1 cellular context compared by ENCODE assay signal in the genomic region with DNA sequence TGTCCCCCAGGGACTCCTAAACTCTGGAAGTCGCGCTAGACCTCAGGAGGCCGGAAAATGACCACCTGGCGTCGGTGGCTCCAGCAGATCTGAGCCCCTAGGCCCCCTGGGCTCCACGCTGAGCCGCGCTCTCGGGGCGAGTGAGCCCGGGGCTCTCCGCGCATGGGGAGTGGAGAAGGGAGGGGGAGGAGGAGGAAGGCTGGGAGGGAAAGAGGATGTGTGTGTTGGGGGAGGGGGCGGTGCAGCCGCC.
TF ChIP-seq lines count a peak whose summit lies in the region.

No MANE protein-coding gene starts in this region.

TF ChIP-seq in K562, 482 proteins besides CTCF, POLR2A, EP300 and RAD21 (continued from another document and continues in another):
- TF ChIP-seq ETS1 (conservative IDR thresholded peaks at IDR 0.05; ENCODE audit: control insufficient read depth, low read depth, low read length) (0 out of 2 replicates have a peak, but pooled peaks have one; percentile 53), ZC3H8 (IDR thresholded peaks at IDR 0.05) (no peak), KDM4B (IDR thresholded peaks at IDR 0.05; ENCODE audit: borderline replicate concordance in 2 of 2, low read depth in 1 of 2) (no peak; a peak in 1 of 4 replicates), TAF9B (IDR thresholded peaks at IDR 0.05; ENCODE audit: partially characterized antibody) (peak; percentile 45), RBBP5 (IDR thresholded peaks at IDR 0.05; ENCODE audit: borderline replicate concordance, insufficient read depth, low read length, poor library complexity, severe bottlenecking) (no peak), EGR1 (conservative IDR thresholded peaks at IDR 0.05) (peak; percentile 39; the same call in 1 of the 2 replicates), ZC3H11A (IDR thresholded peaks at IDR 0.05; ENCODE audit: low read depth, low read length) (no peak), ZNF263 (CRISPR knock-in tag; IDR thresholded peaks at IDR 0.05; ENCODE audit: borderline replicate concordance) (no peak), TFAM (CRISPR knock-in tag; conservative IDR thresholded peaks at IDR 0.05) (no peak), NCOR1 (IDR thresholded peaks at IDR 0.05) (no peak), MCM7 (IDR thresholded peaks at IDR 0.05) (no peak), MECOM (CRISPR knock-in tag; IDR thresholded peaks at IDR 0.05) (0 out of 2 replicates have a peak, but pooled peaks have one; percentile 36), TOE1 (IDR thresholded peaks at IDR 0.05; ENCODE audit: borderline replicate concordance) (no peak), TOE1 (CRISPR knock-in tag; IDR thresholded peaks at IDR 0.05; ENCODE audit: borderline replicate concordance, low read depth) (no peak; the same call in 1 of the 2 replicates), ZNF75A (CRISPR knock-in tag; IDR thresholded peaks at IDR 0.05) (no peak), HMG20A (CRISPR knock-in tag; conservative IDR thresholded peaks at IDR 0.05) (no peak), XRCC5 (IDR thresholded peaks at IDR 0.05; ENCODE audit: low read depth, low read length) (no peak), TARDBP (IDR thresholded peaks at IDR 0.05) (0 out of 2 replicates have a peak, but pooled peaks have one; percentile 3), NCOA2 (IDR thresholded peaks at IDR 0.05; ENCODE audit: partially characterized antibody in 2 of 2) (no peak), SP1 (CRISPR knock-in tag; IDR thresholded peaks at IDR 0.05) (peak; percentile 63), ZFX (CRISPR knock-in tag; IDR thresholded peaks at IDR 0.05) (no peak), ZNF277 (CRISPR knock-in tag; IDR thresholded peaks at IDR 0.05; ENCODE audit: borderline replicate concordance) (no peak), RBM39 (optimal IDR thresholded peaks at IDR 0.05; ENCODE audit: low read depth, low read length) (no peak), NCOA1 (IDR thresholded peaks at IDR 0.05; ENCODE audit: low read depth) (peak; percentile 41; the same call in 1 of the 2 replicates), STAG1 (CRISPR knock-in tag; IDR thresholded peaks at IDR 0.05; ENCODE audit: borderline replicate concordance) (no peak), CSDE1 (IDR thresholded peaks at IDR 0.05) (no peak), LARP7 (IDR thresholded peaks at IDR 0.05) (peak; percentile 92; the same call in 1 of the 2 replicates), TCF3 (CRISPR knock-in tag; IDR thresholded peaks at IDR 0.05) (no peak), HMGN3 (IDR thresholded peaks at IDR 0.05; ENCODE audit: borderline replicate concordance, extremely low read depth, insufficient read length, low read depth, low read length) (no peak), CC2D1A (IDR thresholded peaks at IDR 0.05) (peak; percentile 75), BRF2 (IDR thresholded peaks at IDR 0.05; ENCODE audit: borderline replicate concordance, insufficient read depth, insufficient read length) (no peak), MYBL2 (IDR thresholded peaks at IDR 0.05; ENCODE audit: low read depth) (no peak), MYBL2 (CRISPR knock-in tag; IDR thresholded peaks at IDR 0.05; ENCODE audit: borderline replicate concordance) (no peak), ZNF212 (CRISPR knock-in tag; IDR thresholded peaks at IDR 0.05) (no peak; the same call in 1 of the 2 replicates), ZNF239 (CRISPR knock-in tag; IDR thresholded peaks at IDR 0.05) (no peak), ZNF764 (CRISPR knock-in tag; IDR thresholded peaks at IDR 0.05; ENCODE audit: low read depth) (no peak), CCNT2 (IDR thresholded peaks at IDR 0.05; ENCODE audit: borderline replicate concordance, extremely low read depth, insufficient read length, low read depth, low read length) (no peak)
- TF ChIP-seq, protein P1, sequence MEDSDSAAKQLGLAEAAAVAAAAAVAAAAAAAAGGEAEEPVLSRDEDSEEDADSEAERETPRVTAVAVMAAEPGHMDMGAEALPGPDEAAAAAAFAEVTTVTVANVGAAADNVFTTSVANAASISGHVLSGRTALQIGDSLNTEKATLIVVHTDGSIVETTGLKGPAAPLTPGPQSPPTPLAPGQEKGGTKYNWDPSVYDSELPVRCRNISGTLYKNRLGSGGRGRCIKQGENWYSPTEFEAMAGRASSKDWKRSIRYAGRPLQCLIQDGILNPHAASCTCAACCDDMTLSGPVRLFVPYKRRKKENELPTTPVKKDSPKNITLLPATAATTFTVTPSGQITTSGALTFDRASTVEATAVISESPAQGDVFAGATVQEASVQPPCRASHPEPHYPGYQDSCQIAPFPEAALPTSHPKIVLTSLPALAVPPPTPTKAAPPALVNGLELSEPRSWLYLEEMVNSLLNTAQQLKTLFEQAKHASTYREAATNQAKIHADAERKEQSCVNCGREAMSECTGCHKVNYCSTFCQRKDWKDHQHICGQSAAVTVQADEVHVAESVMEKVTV (CRISPR knock-in tag; IDR thresholded peaks at IDR 0.05) = 0 out of 2 replicates have a peak, but pooled peaks have one; percentile 39
- TF ChIP-seq, protein P2, sequence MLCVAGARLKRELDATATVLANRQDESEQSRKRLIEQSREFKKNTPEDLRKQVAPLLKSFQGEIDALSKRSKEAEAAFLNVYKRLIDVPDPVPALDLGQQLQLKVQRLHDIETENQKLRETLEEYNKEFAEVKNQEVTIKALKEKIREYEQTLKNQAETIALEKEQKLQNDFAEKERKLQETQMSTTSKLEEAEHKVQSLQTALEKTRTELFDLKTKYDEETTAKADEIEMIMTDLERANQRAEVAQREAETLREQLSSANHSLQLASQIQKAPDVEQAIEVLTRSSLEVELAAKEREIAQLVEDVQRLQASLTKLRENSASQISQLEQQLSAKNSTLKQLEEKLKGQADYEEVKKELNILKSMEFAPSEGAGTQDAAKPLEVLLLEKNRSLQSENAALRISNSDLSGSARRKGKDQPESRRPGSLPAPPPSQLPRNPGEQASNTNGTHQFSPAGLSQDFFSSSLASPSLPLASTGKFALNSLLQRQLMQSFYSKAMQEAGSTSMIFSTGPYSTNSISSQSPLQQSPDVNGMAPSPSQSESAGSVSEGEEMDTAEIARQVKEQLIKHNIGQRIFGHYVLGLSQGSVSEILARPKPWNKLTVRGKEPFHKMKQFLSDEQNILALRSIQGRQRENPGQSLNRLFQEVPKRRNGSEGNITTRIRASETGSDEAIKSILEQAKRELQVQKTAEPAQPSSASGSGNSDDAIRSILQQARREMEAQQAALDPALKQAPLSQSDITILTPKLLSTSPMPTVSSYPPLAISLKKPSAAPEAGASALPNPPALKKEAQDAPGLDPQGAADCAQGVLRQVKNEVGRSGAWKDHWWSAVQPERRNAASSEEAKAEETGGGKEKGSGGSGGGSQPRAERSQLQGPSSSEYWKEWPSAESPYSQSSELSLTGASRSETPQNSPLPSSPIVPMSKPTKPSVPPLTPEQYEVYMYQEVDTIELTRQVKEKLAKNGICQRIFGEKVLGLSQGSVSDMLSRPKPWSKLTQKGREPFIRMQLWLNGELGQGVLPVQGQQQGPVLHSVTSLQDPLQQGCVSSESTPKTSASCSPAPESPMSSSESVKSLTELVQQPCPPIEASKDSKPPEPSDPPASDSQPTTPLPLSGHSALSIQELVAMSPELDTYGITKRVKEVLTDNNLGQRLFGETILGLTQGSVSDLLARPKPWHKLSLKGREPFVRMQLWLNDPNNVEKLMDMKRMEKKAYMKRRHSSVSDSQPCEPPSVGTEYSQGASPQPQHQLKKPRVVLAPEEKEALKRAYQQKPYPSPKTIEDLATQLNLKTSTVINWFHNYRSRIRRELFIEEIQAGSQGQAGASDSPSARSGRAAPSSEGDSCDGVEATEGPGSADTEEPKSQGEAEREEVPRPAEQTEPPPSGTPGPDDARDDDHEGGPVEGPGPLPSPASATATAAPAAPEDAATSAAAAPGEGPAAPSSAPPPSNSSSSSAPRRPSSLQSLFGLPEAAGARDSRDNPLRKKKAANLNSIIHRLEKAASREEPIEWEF (CRISPR knock-in tag; IDR thresholded peaks at IDR 0.05) = no peak
- TF ChIP-seq, protein P3, sequence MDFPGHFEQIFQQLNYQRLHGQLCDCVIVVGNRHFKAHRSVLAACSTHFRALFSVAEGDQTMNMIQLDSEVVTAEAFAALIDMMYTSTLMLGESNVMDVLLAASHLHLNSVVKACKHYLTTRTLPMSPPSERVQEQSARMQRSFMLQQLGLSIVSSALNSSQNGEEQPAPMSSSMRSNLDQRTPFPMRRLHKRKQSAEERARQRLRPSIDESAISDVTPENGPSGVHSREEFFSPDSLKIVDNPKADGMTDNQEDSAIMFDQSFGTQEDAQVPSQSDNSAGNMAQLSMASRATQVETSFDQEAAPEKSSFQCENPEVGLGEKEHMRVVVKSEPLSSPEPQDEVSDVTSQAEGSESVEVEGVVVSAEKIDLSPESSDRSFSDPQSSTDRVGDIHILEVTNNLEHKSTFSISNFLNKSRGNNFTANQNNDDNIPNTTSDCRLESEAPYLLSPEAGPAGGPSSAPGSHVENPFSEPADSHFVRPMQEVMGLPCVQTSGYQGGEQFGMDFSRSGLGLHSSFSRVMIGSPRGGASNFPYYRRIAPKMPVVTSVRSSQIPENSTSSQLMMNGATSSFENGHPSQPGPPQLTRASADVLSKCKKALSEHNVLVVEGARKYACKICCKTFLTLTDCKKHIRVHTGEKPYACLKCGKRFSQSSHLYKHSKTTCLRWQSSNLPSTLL (IDR thresholded peaks at IDR 0.05) = no peak
- TF ChIP-seq, protein P4, sequence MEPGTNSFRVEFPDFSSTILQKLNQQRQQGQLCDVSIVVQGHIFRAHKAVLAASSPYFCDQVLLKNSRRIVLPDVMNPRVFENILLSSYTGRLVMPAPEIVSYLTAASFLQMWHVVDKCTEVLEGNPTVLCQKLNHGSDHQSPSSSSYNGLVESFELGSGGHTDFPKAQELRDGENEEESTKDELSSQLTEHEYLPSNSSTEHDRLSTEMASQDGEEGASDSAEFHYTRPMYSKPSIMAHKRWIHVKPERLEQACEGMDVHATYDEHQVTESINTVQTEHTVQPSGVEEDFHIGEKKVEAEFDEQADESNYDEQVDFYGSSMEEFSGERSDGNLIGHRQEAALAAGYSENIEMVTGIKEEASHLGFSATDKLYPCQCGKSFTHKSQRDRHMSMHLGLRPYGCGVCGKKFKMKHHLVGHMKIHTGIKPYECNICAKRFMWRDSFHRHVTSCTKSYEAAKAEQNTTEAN (CRISPR knock-in tag; IDR thresholded peaks at IDR 0.05) = no peak
- TF ChIP-seq, protein P5, sequence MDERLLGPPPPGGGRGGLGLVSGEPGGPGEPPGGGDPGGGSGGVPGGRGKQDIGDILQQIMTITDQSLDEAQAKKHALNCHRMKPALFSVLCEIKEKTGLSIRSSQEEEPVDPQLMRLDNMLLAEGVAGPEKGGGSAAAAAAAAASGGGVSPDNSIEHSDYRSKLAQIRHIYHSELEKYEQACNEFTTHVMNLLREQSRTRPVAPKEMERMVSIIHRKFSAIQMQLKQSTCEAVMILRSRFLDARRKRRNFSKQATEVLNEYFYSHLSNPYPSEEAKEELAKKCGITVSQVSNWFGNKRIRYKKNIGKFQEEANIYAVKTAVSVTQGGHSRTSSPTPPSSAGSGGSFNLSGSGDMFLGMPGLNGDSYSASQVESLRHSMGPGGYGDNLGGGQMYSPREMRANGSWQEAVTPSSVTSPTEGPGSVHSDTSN (CRISPR knock-in tag; IDR thresholded peaks at IDR 0.05; ENCODE audit: low read depth) = no peak
- TF ChIP-seq, protein P5 (tag; conservative IDR thresholded peaks at IDR 0.05; ENCODE audit: low read depth) = no peak
- TF ChIP-seq, protein P6, sequence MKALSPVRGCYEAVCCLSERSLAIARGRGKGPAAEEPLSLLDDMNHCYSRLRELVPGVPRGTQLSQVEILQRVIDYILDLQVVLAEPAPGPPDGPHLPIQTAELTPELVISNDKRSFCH (CRISPR knock-in tag; IDR thresholded peaks at IDR 0.05) = no peak
- TF ChIP-seq, protein P6 (tag; IDR thresholded peaks at IDR 0.05) = no peak
- TF ChIP-seq, protein P7, sequence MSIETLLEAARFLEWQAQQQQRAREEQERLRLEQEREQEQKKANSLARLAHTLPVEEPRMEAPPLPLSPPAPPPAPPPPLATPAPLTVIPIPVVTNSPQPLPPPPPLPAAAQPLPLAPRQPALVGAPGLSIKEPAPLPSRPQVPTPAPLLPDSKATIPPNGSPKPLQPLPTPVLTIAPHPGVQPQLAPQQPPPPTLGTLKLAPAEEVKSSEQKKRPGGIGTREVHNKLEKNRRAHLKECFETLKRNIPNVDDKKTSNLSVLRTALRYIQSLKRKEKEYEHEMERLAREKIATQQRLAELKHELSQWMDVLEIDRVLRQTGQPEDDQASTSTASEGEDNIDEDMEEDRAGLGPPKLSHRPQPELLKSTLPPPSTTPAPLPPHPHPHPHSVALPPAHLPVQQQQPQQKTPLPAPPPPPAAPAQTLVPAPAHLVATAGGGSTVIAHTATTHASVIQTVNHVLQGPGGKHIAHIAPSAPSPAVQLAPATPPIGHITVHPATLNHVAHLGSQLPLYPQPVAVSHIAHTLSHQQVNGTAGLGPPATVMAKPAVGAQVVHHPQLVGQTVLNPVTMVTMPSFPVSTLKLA (conservative IDR thresholded peaks at IDR 0.05) = peak in 1 of 2 experiments; percentile 60; a peak in 1 of 4 replicates
